Comparison of ENCODE assay signal across 8 cellular contexts in genomic region chr5:6837519-6838110, GRCh38.
DNase-seq lines count a peak whose midpoint lies in the region; ATAC-seq and TF ChIP-seq lines count a peak whose summit lies in the region.

No MANE protein-coding gene starts in this region.

- H3K27me3 ChIP-seq in MG63 = peaks cover 2% of the 10 kb centered on the region; the same call in 1 of the 2 replicates

- H3K4me3 ChIP-seq in GM12875 (ENCODE audit: low read depth, low read length) = no peak overlapping the region
- H3K4me3 ChIP-seq in MG63 = no peak overlapping the region

- H3K9me3 ChIP-seq in MG63 = peaks cover 3% of the 10 kb centered on the region

- H3K36me3 ChIP-seq in MG63 = no peaks in the 10 kb centered on the region

- ATAC-seq in GM19467 (IDR thresholded peaks at IDR 0.05; ENCODE audit: unreplicated experiment) = no peak
- no peak for ATAC-seq in HG02981 (IDR thresholded peaks at IDR 0.05; ENCODE audit: unreplicated experiment)

- peak; percentile 84 for TF ChIP-seq CTCF in GM12875 (IDR thresholded peaks at IDR 0.05; ENCODE audit: borderline replicate concordance, insufficient read depth, low read depth, low read length)
- peak; percentile 45 for TF ChIP-seq CTCF in VCaP (conservative IDR thresholded peaks at IDR 0.05)

- no peak overlapping the region for H3K27ac ChIP-seq in VCaP

- DNase-seq in AG08396 (ENCODE audit: low spot score) (peak; percentile 21), iPS-NIHi7 (ENCODE audit: extremely low spot score) (peak; percentile 60), MG63 (no peak), hippocampal formation (lab: John Stamatoyannopoulos, UW) (no peak)

Comparison
In these comparisons a context has a peak if more than half of its experiments do, and no peak if none do; other contexts are left out.
1. DNase-seq: peak in AG08396 (single experiment) and iPS-NIHi7 (single experiment); none in MG63 (single experiment) and hippocampal formation (0 of 2).